In the genomic region with DNA sequence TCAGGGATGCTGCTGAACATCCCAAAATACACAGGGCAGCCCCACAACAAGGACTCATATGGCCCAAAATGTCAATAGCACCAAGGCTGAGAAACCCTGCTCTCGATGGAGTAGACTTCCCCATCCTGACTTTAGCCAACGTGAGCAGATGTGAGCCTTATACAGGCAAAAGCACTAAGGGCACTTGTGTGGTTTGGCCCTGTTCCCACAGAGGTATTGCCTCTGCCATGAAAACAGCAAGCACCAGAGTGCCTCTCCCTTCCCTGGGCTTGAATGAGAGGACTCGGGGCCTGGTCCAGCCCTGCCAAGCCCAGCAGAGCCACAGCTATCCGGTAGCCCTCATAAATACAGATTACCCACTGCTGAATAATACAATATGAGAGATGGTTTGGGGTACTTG, we compare ENCODE assay signal across 20 cellular contexts. TPM values are rescaled to one million over a fixed set of nuclear protein-coding genes. Genes with fewer than 3 reads are reported as not detected.
DNase-seq lines count a peak whose midpoint lies in the region; ATAC-seq and TF ChIP-seq lines count a peak whose summit lies in the region.
"Had no signal": no experiment of that assay in that cellular context is flagged by ENCODE, and none has a peak within 500 bp of the region (broad histone marks: within the 10 kb centered on the region; RNA-seq: fewer than 3 reads in every experiment).

No MANE protein-coding gene starts in this region.

- H3K36me3 ChIP-seq in GM23338 (ENCODE audit: insufficient read depth), result peaks cover 48% of the 10 kb centered on the region
- peaks cover 87% of the 10 kb centered on the region for H3K36me3 ChIP-seq in right atrium auricular region

- H3K9me3 Mint-ChIP-seq in GM23338, result peaks cover 10% of the 10 kb centered on the region
- H3K9me3 Mint-ChIP-seq: CD8-positive, alpha-beta memory T cell had no signal

- no peak overlapping the region for H3K4me3 Mint-ChIP-seq in GM23338
- H3K4me3 Mint-ChIP-seq: CD8-positive, alpha-beta memory T cell had no signal

- peaks cover 6% of the 10 kb centered on the region for H3K4me1 Mint-ChIP-seq in GM23338

- DNase-seq in COLO668 (lab: John Stamatoyannopoulos, UW; ENCODE audit: unreplicated experiment) (peak; percentile 18), GM23338 (ENCODE audit: low spot score) (no peak), NCI-H2196 treated with DMSO at 0.1 percent for 48 hours (lab: John Stamatoyannopoulos, UW; ENCODE audit: unreplicated experiment) (peak; percentile 26), right atrium auricular region (ENCODE audit: low spot score) (peak; percentile 53), SW 1271 (lab: John Stamatoyannopoulos, UW) (no peak)
- no peak for DNase-seq in activated naive CD4-positive, alpha-beta T cell (lab: John Stamatoyannopoulos, UW)
- no peak for DNase-seq in activated CD8-positive, alpha-beta memory T cell treated with anti-CD3 and anti-CD28 coated beads, Interleukin-2, amount 50 U/mL, for 48 hours
- DNase-seq: activated CD8-positive, alpha-beta memory T cell treated with anti-CD3 and anti-CD28 coated beads for 24 hours; CD8-positive, alpha-beta memory T cell; erythroblast; NCI-H1048; NCI-H446 treated with DMSO at 0.1 percent for 48 hours; occipital lobe; stimulated activated naive CD8-positive, alpha-beta T cell treated with anti-CD3 and anti-CD28 coated beads, Interleukin-15, Interleukin-2, amounts not matched to agents 100 U/mL and 50 U/mL, for 24 hours; T-helper 9 cell had no signal

- H3K79me2 ChIP-seq in GM23338 (replicated peaks; ENCODE audit: insufficient read depth), result peaks cover 23% of the 10 kb centered on the region

- H3K27me3 ChIP-seq in GM23338 (ENCODE audit: insufficient read depth) (no peaks in the 10 kb centered on the region), right atrium auricular region (no peaks in the 10 kb centered on the region)
- H3K27me3 ChIP-seq: gastroesophageal sphincter, upper lobe of left lung had no signal

- no peak overlapping the region for H3K4me2 ChIP-seq in GM23338

- H3K27ac ChIP-seq in GM23338 (ENCODE audit: low read depth) (peak overlapping the region; percentile 63; the same call in 1 of the 2 replicates), right atrium auricular region (no peak overlapping the region)
- H3K27ac ChIP-seq: gastroesophageal sphincter had no signal

- no peak overlapping the region for H2AFZ ChIP-seq in GM23338

- no peaks in the 10 kb centered on the region for H3K9me2 ChIP-seq in GM23338 (ENCODE audit: insufficient read depth)

- H3F3A ChIP-seq in GM23338 (replicated peaks; ENCODE audit: low read depth), result 0 out of 2 replicates have a peak, but pooled peaks cover 12% of the 10 kb centered on the region

- no peak for TF ChIP-seq CTCF in GM23338 (conservative IDR thresholded peaks at IDR 0.05; ENCODE audit: low read depth in 2 of 2)
- no peak for TF ChIP-seq CTCF in right atrium auricular region (IDR thresholded peaks at IDR 0.05)

- H3K36me3 Mint-ChIP-seq in GM23338 (ENCODE audit: low read depth), result peaks cover 69% of the 10 kb centered on the region
- H3K36me3 Mint-ChIP-seq: CD8-positive, alpha-beta memory T cell had no signal

- no peaks in the 10 kb centered on the region for H3K9me3 ChIP-seq in right atrium auricular region
- H3K9me3 ChIP-seq: gastroesophageal sphincter, upper lobe of left lung had no signal

- no peaks in the 10 kb centered on the region for H4K20me1 ChIP-seq in GM23338 (replicated peaks; ENCODE audit: insufficient read depth)

- no peak for ATAC-seq in GM23338
- ATAC-seq: gastroesophageal sphincter; K562; left lobe of liver; sciatic nerve; stimulated activated naive CD8-positive, alpha-beta T cell treated with anti-CD3 and anti-CD28 coated beads, Interleukin-15, Interleukin-2, amounts not matched to agents 100 U/mL and 50 U/mL, for 24 hours had no signal

- H3K4me1 ChIP-seq in GM23338 (ENCODE audit: insufficient read depth), result peaks cover 8% of the 10 kb centered on the region
- peaks cover 0 to 7% of the 10 kb centered on the region in 2 donors for H3K4me1 ChIP-seq in right atrium auricular region

- no peak overlapping the region for H3K4me3 ChIP-seq in GM23338
- H3K4me3 ChIP-seq in right atrium auricular region, result no peak overlapping the region
- H3K4me3 ChIP-seq: gastroesophageal sphincter, K562, upper lobe of left lung had no signal

- no peak overlapping the region for H3K27ac Mint-ChIP-seq in GM23338

- H3K27me3 Mint-ChIP-seq in GM23338 (ENCODE audit: insufficient read depth, low read depth, poor library complexity), result peaks cover 7% of the 10 kb centered on the region

TF ChIP-seq in GM23338, 12 proteins besides CTCF, POLR2A, EP300 and RAD21:
- TF ChIP-seq NANOG (IDR thresholded peaks at IDR 0.05; ENCODE audit: borderline replicate concordance) (no peak), CREB1 (CRISPR knock-in tag; IDR thresholded peaks at IDR 0.05; ENCODE audit: low read depth) (no peak), ZNF331 (CRISPR knock-in tag; IDR thresholded peaks at IDR 0.05; ENCODE audit: low read depth) (no peak), EZH2 (IDR thresholded peaks at IDR 0.05; ENCODE audit: low read depth, unreplicated experiment) (no peak), ETS1 (IDR thresholded peaks at IDR 0.05) (no peak)
- TF ChIP-seq, protein P1, sequence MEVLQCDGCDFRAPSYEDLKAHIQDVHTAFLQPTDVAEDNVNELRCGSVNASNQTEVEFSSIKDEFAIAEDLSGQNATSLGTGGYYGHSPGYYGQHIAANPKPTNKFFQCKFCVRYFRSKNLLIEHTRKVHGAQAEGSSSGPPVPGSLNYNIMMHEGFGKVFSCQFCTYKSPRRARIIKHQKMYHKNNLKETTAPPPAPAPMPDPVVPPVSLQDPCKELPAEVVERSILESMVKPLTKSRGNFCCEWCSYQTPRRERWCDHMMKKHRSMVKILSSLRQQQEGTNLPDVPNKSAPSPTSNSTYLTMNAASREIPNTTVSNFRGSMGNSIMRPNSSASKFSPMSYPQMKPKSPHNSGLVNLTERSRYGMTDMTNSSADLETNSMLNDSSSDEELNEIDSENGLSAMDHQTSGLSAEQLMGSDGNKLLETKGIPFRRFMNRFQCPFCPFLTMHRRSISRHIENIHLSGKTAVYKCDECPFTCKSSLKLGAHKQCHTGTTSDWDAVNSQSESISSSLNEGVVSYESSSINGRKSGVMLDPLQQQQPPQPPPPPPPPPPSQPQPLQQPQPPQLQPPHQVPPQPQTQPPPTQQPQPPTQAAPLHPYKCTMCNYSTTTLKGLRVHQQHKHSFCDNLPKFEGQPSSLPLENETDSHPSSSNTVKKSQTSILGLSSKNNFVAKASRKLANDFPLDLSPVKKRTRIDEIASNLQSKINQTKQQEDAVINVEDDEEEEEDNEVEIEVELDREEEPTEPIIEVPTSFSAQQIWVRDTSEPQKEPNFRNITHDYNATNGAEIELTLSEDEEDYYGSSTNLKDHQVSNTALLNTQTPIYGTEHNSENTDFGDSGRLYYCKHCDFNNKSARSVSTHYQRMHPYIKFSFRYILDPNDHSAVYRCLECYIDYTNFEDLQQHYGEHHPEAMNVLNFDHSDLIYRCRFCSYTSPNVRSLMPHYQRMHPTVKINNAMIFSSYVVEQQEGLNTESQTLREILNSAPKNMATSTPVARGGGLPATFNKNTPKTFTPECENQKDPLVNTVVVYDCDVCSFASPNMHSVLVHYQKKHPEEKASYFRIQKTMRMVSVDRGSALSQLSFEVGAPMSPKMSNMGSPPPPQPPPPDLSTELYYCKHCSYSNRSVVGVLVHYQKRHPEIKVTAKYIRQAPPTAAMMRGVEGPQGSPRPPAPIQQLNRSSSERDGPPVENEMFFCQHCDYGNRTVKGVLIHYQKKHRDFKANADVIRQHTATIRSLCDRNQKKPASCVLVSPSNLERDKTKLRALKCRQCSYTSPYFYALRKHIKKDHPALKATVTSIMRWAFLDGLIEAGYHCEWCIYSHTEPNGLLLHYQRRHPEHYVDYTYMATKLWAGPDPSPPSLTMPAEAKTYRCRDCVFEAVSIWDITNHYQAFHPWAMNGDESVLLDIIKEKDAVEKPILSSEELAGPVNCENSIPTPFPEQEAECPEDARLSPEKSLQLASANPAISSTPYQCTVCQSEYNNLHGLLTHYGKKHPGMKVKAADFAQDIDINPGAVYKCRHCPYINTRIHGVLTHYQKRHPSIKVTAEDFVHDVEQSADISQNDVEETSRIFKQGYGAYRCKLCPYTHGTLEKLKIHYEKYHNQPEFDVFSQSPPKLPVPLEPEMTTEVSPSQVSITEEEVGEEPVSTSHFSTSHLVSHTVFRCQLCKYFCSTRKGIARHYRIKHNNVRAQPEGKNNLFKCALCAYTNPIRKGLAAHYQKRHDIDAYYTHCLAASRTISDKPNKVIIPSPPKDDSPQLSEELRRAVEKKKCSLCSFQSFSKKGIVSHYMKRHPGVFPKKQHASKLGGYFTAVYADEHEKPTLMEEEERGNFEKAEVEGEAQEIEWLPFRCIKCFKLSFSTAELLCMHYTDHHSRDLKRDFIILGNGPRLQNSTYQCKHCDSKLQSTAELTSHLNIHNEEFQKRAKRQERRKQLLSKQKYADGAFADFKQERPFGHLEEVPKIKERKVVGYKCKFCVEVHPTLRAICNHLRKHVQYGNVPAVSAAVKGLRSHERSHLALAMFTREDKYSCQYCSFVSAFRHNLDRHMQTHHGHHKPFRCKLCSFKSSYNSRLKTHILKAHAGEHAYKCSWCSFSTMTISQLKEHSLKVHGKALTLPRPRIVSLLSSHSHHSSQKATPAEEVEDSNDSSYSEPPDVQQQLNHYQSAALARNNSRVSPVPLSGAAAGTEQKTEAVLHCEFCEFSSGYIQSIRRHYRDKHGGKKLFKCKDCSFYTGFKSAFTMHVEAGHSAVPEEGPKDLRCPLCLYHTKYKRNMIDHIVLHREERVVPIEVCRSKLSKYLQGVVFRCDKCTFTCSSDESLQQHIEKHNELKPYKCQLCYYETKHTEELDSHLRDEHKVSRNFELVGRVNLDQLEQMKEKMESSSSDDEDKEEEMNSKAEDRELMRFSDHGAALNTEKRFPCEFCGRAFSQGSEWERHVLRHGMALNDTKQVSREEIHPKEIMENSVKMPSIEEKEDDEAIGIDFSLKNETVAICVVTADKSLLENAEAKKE (CRISPR knock-in tag; IDR thresholded peaks at IDR 0.05), result no peak

RNA-seq across cellular contexts. Expression of gene ACSM6, which starts 47.5 kb away (rescaled TPM):
- not detected in 2 replicates for total RNA-seq in GM23338 (2014; rRNA removed; shearing (Covaris generic))
- polyA plus RNA-seq in GM23338 (2016; fragmentation: Nextera tagmentation; extraction: Ambion mirVana), result 0.65 and 0.90 TPM in 2 replicates
- total RNA-seq in right atrium auricular region, result not detected
- total RNA-seq: CD8-positive, alpha-beta memory T cell; K562; left lobe of liver; occipital lobe; upper lobe of left lung had no signal
- polyA plus RNA-seq: CD8-positive, alpha-beta memory T cell; K562 had no signal

RNA-seq across cellular contexts. Expression of gene PDLIM1, which starts 49.3 kb away (rescaled TPM):
- 110 and 111 TPM in 2 replicates for total RNA-seq in GM23338 (2014; rRNA removed; shearing (Covaris generic))
- 227 and 233 TPM in 2 replicates for polyA plus RNA-seq in GM23338 (2016; fragmentation: Nextera tagmentation; extraction: Ambion mirVana)
- total RNA-seq in right atrium auricular region, result 100 to 1,000 TPM; 126 to 130 TPM

Comparison
In these comparisons a context has a peak if more than half of its experiments do, and no peak if none do; other contexts are left out.
1. DNase-seq: peak in COLO668 (single experiment), NCI-H2196 treated with DMSO at 0.1 percent for 48 hours (single experiment) and right atrium auricular region (single experiment); none in GM23338 (single experiment), activated naive CD4-positive, alpha-beta T cell (0 of 4), activated CD8-positive, alpha-beta memory T cell treated with anti-CD3 and anti-CD28 coated beads, Interleukin-2, amount 50 U/mL, for 48 hours (single experiment) and SW 1271 (0 of 2).